8 cellular contexts compared by ENCODE assay signal in the genomic region with DNA sequence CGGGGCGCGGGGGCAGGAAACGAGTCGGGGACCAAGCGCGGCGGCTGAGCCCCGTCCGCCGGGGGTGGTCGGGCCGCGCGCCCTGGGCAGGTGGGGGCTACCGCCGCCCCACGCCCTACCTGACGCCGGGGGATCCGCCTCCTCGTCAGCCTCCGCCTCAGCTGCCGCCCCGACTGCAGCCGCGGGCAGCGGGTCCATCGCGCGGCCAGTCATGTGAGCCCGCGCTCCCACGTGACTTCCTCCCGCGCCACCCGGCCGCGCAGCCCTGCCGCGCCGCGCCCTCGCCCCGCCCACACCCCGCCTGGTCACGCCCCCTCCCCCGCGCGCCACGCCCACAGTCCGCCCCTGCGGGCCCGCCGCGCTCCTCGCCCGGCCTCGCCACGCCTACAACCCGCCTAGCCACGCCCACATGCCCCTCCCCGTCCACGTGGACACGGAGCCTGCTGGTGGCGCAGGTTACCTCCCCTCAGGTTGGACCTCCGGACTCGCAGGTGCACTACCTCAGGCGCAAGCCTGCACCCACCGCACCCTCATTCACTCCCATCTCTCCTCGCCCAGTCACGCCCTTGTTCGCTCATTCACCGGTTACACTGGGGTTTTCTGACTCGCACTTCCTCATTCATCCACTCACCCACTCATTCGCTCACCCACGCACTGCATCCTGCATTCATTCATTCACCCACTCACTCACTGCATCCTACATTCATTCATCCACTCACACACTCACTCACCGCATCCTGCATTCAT. TPM values are rescaled to one million over a fixed set of nuclear protein-coding genes. Genes with fewer than 3 reads are reported as not detected.
DNase-seq lines count a peak whose midpoint lies in the region; ATAC-seq and TF ChIP-seq lines count a peak whose summit lies in the region.

SNX8 (minus strand) TSS at position 233 of the 747 bp plus-strand sequence; CDS start at position 213, 20 bp downstream.

- no peaks in the 10 kb centered on the region for H3K9me2 ChIP-seq in hepatocyte (replicated peaks; ENCODE audit: insufficient read depth)

- H3K4me3 ChIP-seq in astrocyte of the cerebellum (ENCODE audit: low read depth, low read length) (peak within 1 kb of the TSS; percentile 70), hepatocyte (peak within 1 kb of the TSS; percentile 76)

- ATAC-seq in GM18511 (IDR thresholded peaks at IDR 0.05; ENCODE audit: unreplicated experiment) = peak; percentile 66
- ATAC-seq in HG02970 (IDR thresholded peaks at IDR 0.05; ENCODE audit: low FRiP score, unreplicated experiment) = peak; percentile 74

- no peaks in the 10 kb centered on the region for H3K36me3 ChIP-seq in hepatocyte (replicated peaks; ENCODE audit: insufficient read depth, low read depth)

- H3K79me2 ChIP-seq in hepatocyte = peaks cover 41% of the 10 kb centered on the region

- DNase-seq in NCI-H187 treated with DMSO at 0.1 percent for 48 hours (lab: John Stamatoyannopoulos, UW) (peak; percentile 51), T-helper 9 cell (peak; percentile 100), astrocyte of the cerebellum (ENCODE audit: low read depth) (peak; percentile 46), hepatocyte (ENCODE audit: low spot score) (peak; percentile 96), retina (peak; percentile 85), OCI-M2 (lab: John Stamatoyannopoulos, UW; ENCODE audit: unreplicated experiment) (no peak)

- no peaks in the 10 kb centered on the region for H3K27me3 ChIP-seq in hepatocyte

- peak within 1 kb of the TSS; percentile 96 for H3K4me2 ChIP-seq in hepatocyte

- no peak for TF ChIP-seq CTCF in astrocyte of the cerebellum (IDR thresholded peaks at IDR 0.05; ENCODE audit: low read depth, low read length, missing control alignments)
- no peak for TF ChIP-seq CTCF in hepatocyte (IDR thresholded peaks at IDR 0.05; ENCODE audit: poor library complexity)

- no peaks in the 10 kb centered on the region for H3K9me3 ChIP-seq in hepatocyte (ENCODE audit: low read depth)

- H3K4me1 ChIP-seq in hepatocyte (ENCODE audit: insufficient read depth) = no peaks in the 10 kb centered on the region

- peak within 1 kb of the TSS; percentile 83 for H3K27ac ChIP-seq in hepatocyte

- 5% methylated on average over 37 of the region's 78 CpGs for WGBS in hepatocyte (ENCODE audit: low lambda C conversion rate, missing lambda C conversion rate)

- peak within 1 kb of the TSS; percentile 85 for H2AFZ ChIP-seq in hepatocyte

- in situ Hi-C loops in astrocyte of the cerebellum (cut with HindIII; ENCODE audit: low sequenced_read_pairs) = no loop called here

- H4K20me1 ChIP-seq in hepatocyte (ENCODE audit: insufficient read depth, poor library complexity, severe bottlenecking) = no peaks in the 10 kb centered on the region

RNA-seq across cellular contexts. Expression of gene SNX8, which starts in this region (rescaled TPM):
- total RNA-seq in hepatocyte = 24.7 and 32.0 TPM in 2 replicates
- 81.4 and 98.0 TPM in 2 replicates for polyA plus RNA-seq in hepatocyte
